Comparison of ENCODE assay signal across 10 cellular contexts in genomic region chr20:11918280-11918952, GRCh38. TPM values are rescaled to one million over a fixed set of nuclear protein-coding genes. Genes with fewer than 3 reads are reported as not detected.
DNase-seq lines count a peak whose midpoint lies in the region; ATAC-seq, FAIRE-seq and TF ChIP-seq lines count a peak whose summit lies in the region.
"Had no signal": no experiment of that assay in that cellular context is flagged by ENCODE, and none has a peak within 500 bp of the region (broad histone marks: within the 10 kb centered on the region; RNA-seq: fewer than 3 reads in every experiment).

No MANE protein-coding gene starts in this region.

- no TSS peak for BruUV-seq in GM12878 (replicated peaks; lab: Mats Ljungman, UMichigan)

- H4K20me1 ChIP-seq in GM12878 (ENCODE audit: control insufficient read depth, insufficient read depth), result no peaks in the 10 kb centered on the region

- RAD21 ChIA-PET in GM12878 (lab: Charles Lee; ENCODE audit: unreplicated experiment), result interaction anchor here (1.4 kb wide), 1 partner anchor 88 kb away, joined by 3 read pairs; no protein-coding TSS in a partner anchor

- DNase-seq in GM12878 (ENCODE audit: low read depth, low spot score), result no peak
- no peak for DNase-seq in stimulated activated CD4-positive, alpha-beta T cell treated with anti-CD3 and anti-CD28 coated beads, Interleukin-15, amount 100 ng/mL, for 24 hours
- DNase-seq: activated naive CD8-positive, alpha-beta T cell treated with anti-CD3 and anti-CD28 coated beads, Interleukin-2, amount 10 ng/mL, durations not matched to agents 7 days and 5 days had no signal

- H3K27ac ChIP-seq in GM12878 (ENCODE audit: control insufficient read depth, insufficient read depth) (no peak overlapping the region), skin epidermis (peak overlapping the region in 10 of 21 experiments; percentile 7 to 73 (median 35))
- H3K27ac ChIP-seq: VCaP had no signal

- ATAC-seq in HG03159 (IDR thresholded peaks at IDR 0.05; ENCODE audit: unreplicated experiment) (peak; percentile 3), GM12878 (no peak), GM18867 (IDR thresholded peaks at IDR 0.05; ENCODE audit: unreplicated experiment) (no peak), GM21447 (IDR thresholded peaks at IDR 0.05; ENCODE audit: unreplicated experiment) (no peak), HG03039 (IDR thresholded peaks at IDR 0.05; ENCODE audit: unreplicated experiment) (no peak)

- in situ Hi-C loops in GM12878 (cut with MboI), result no loop called here

- H3K4me1 ChIP-seq in GM12878 (ENCODE audit: control insufficient read depth, insufficient read depth, low read length), result no peaks in the 10 kb centered on the region

- POLR2A ChIA-PET in GM12878 (lab: Charles Lee), result no interaction called here

- no peaks in the 10 kb centered on the region for H3K79me2 ChIP-seq in GM12878 (ENCODE audit: control insufficient read depth, insufficient read depth, low read length)

- FAIRE-seq in GM12878 (lab: Jason Lieb, UNC) (no peak), islet of Langerhans (lab: Jason Lieb, UNC) (peak; percentile 95)

- H3K4me2 ChIP-seq in GM12878 (ENCODE audit: control insufficient read depth, insufficient read depth), result 0 out of 2 replicates have a peak overlapping the region, but pooled peaks have one; percentile 15

- no peak overlapping the region for H2AFZ ChIP-seq in GM12878 (ENCODE audit: control insufficient read depth, low read depth, low read length)

- no peak for TF ChIP-seq EP300 in GM12878 (IDR thresholded peaks at IDR 0.05; ENCODE audit: borderline replicate concordance in 1 of 2, control insufficient read depth in 1 of 2, low read depth in 2 of 2, low read length in 2 of 2)

- no peak for TF ChIP-seq POLR2A in GM12878 (IDR thresholded peaks at IDR 0.05; ENCODE audit: low read depth, low read length)

- CTCF ChIA-PET in GM12878 (lab: Yijun Ruan, JAX), result interaction anchor here (0.8 to 2.9 kb wide), 8 partner anchors 9 to 439 kb away, joined by 3 to 12 read pairs (median 3); no protein-coding TSS in a partner anchor

- no peak for TF ChIP-seq RAD21 in GM12878 (IDR thresholded peaks at IDR 0.05; ENCODE audit: insufficient read depth, low read depth, low read length)

- 42% methylated on average over 6 of the region's 6 CpGs for WGBS in GM12878 (ENCODE audit: insufficient coverage, insufficient replicate concordance, low lambda C conversion rate, missing lambda C conversion rate)

- no peaks in the 10 kb centered on the region for H3K9me3 ChIP-seq in GM12878 (replicated peaks; ENCODE audit: control insufficient read depth, insufficient read depth, low read length)

- SMC1A ChIA-PET in GM12878 (lab: Charles Lee; ENCODE audit: uncharacterized antibody, unreplicated experiment), result interaction anchor here (0.6 to 1.8 kb wide), 6 partner anchors 8 to 713 kb away, joined by 3 to 8 read pairs (median 4); no protein-coding TSS in a partner anchor

- H3K9ac ChIP-seq in GM12878 (ENCODE audit: control insufficient read depth, insufficient read depth, low read length), result no peak overlapping the region

- H3K36me3 ChIP-seq in GM12878 (ENCODE audit: control insufficient read depth in 2 of 2, insufficient read depth in 2 of 2, low read length in 1 of 2), result no peaks in the 10 kb centered on the region

- H3K4me3 ChIP-seq in GM12878 (no peak overlapping the region), skin epidermis (peak overlapping the region in 5 of 7 experiments; percentile 5 to 21 (median 15))

- no peaks in the 10 kb centered on the region for H3K27me3 ChIP-seq in GM12878 (replicated peaks in 1 of 2; ENCODE audit: control insufficient read depth in 2 of 2, insufficient read depth in 2 of 2, low read length in 1 of 2)

- no peak for TF ChIP-seq CTCF in GM12878 (IDR thresholded peaks at IDR 0.05 in 2 of 3, conservative IDR thresholded peaks at IDR 0.05 in 1 of 3; ENCODE audit: control insufficient read depth in 2 of 3, extremely low read depth in 1 of 3, insufficient read depth in 1 of 3, low read depth in 3 of 3, low read length in 3 of 3)

- intact Hi-C loops in GM12878 (cut with micrococcal nuclease; ENCODE audit: unreplicated experiment), result loop anchor here (10.0 kb wide), 1 partner anchor 286 kb away; no protein-coding TSS in a partner anchor

TF ChIP-seq in GM12878, 131 proteins besides CTCF, POLR2A, EP300 and RAD21:
- TF ChIP-seq, protein P1, sequence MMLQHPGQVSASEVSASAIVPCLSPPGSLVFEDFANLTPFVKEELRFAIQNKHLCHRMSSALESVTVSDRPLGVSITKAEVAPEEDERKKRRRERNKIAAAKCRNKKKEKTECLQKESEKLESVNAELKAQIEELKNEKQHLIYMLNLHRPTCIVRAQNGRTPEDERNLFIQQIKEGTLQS (IDR thresholded peaks at IDR 0.05; ENCODE audit: borderline replicate concordance, extremely low read depth, low read depth, low read length), result no peak
- TF ChIP-seq, protein P2, sequence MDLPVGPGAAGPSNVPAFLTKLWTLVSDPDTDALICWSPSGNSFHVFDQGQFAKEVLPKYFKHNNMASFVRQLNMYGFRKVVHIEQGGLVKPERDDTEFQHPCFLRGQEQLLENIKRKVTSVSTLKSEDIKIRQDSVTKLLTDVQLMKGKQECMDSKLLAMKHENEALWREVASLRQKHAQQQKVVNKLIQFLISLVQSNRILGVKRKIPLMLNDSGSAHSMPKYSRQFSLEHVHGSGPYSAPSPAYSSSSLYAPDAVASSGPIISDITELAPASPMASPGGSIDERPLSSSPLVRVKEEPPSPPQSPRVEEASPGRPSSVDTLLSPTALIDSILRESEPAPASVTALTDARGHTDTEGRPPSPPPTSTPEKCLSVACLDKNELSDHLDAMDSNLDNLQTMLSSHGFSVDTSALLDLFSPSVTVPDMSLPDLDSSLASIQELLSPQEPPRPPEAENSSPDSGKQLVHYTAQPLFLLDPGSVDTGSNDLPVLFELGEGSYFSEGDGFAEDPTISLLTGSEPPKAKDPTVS (IDR thresholded peaks at IDR 0.05; ENCODE audit: low read depth, low read length), result no peak
- TF ChIP-seq, protein P3, sequence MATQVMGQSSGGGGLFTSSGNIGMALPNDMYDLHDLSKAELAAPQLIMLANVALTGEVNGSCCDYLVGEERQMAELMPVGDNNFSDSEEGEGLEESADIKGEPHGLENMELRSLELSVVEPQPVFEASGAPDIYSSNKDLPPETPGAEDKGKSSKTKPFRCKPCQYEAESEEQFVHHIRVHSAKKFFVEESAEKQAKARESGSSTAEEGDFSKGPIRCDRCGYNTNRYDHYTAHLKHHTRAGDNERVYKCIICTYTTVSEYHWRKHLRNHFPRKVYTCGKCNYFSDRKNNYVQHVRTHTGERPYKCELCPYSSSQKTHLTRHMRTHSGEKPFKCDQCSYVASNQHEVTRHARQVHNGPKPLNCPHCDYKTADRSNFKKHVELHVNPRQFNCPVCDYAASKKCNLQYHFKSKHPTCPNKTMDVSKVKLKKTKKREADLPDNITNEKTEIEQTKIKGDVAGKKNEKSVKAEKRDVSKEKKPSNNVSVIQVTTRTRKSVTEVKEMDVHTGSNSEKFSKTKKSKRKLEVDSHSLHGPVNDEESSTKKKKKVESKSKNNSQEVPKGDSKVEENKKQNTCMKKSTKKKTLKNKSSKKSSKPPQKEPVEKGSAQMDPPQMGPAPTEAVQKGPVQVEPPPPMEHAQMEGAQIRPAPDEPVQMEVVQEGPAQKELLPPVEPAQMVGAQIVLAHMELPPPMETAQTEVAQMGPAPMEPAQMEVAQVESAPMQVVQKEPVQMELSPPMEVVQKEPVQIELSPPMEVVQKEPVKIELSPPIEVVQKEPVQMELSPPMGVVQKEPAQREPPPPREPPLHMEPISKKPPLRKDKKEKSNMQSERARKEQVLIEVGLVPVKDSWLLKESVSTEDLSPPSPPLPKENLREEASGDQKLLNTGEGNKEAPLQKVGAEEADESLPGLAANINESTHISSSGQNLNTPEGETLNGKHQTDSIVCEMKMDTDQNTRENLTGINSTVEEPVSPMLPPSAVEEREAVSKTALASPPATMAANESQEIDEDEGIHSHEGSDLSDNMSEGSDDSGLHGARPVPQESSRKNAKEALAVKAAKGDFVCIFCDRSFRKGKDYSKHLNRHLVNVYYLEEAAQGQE (IDR thresholded peaks at IDR 0.05; ENCODE audit: low read depth, low read length), result no peak
- TF ChIP-seq EZH2 (IDR thresholded peaks at IDR 0.05; ENCODE audit: borderline replicate concordance, control insufficient read depth, low read depth, low read length) (no peak), NFXL1 (IDR thresholded peaks at IDR 0.05; ENCODE audit: borderline replicate concordance) (no peak), TAF1 (IDR thresholded peaks at IDR 0.05; ENCODE audit: borderline replicate concordance, low read depth, low read length) (no peak), SIN3A (IDR thresholded peaks at IDR 0.05; ENCODE audit: low read depth, low read length) (no peak), PML (IDR thresholded peaks at IDR 0.05; ENCODE audit: low read length) (no peak)

RNA-seq across cellular contexts. Expression of gene BTBD3, which starts 0.7 kb away (rescaled TPM):
- total RNA-seq in GM12878 (2013; cell fraction: nucleolus; rRNA removed), result 26.0 and 27.9 TPM in 2 replicates
- total RNA-seq in GM12878 (2014; rRNA removed), result 0.22 and 0.23 TPM in 2 replicates
- total RNA-seq in GM12878 (2014; rRNA removed; fragmentation: Illumina TruSeq; extraction: Trizol), result 0.23 and 0.36 TPM in 2 replicates
- 0.31 and 0.82 TPM in 2 replicates for total RNA-seq in GM12878 (2021)
- polyA plus RNA-seq in GM12878 (2011; ENCODE audit: low read depth), result 1.1 TPM
- 12.8 and 14.3 TPM in 2 replicates for polyA plus RNA-seq in GM12878 (2011; rRNA removed)
- 8.8 and 9.1 TPM in 2 replicates for polyA plus RNA-seq in GM12878 (2011; cell fraction: cytosol; rRNA removed)
- polyA plus RNA-seq in GM12878 (2011; cell fraction: nucleus; rRNA removed), result 18.2 and 22.0 TPM in 2 replicates
- polyA plus RNA-seq in GM12878 (2012), result 0.53 and 0.62 TPM in 2 replicates
- 0.25 and 0.34 TPM in 2 replicates for polyA plus RNA-seq in GM12878 (2014; fragmentation: Illumina TruSeq; extraction: Trizol)
- under 1 TPM; 0.02 to 0.13 TPM for polyA plus RNA-seq in GM12878 (2014; fragmentation: Nextera tagmentation; extraction: Ambion mirVana)
- polyA plus RNA-seq in GM12878 (2014; rRNA removed), result 0.16 and 0.24 TPM in 2 replicates
- polyA plus RNA-seq in GM12878 (2016; fragmentation: Nextera tagmentation; extraction: Ambion mirVana), result under 1 TPM; 0.04 to 0.20 TPM
- polyA minus RNA-seq in GM12878 (2011; rRNA and poly(A)+ RNA removed), result 21.4 and 27.1 TPM in 2 replicates
- 6.0 and 6.7 TPM in 2 replicates for polyA minus RNA-seq in GM12878 (2011; cell fraction: cytosol; rRNA and poly(A)+ RNA removed)
- 19.3 and 25.3 TPM in 2 replicates for polyA minus RNA-seq in GM12878 (2011; cell fraction: nucleus; rRNA and poly(A)+ RNA removed)
